ENCODE assay signal across 9 cellular contexts in the genomic region with DNA sequence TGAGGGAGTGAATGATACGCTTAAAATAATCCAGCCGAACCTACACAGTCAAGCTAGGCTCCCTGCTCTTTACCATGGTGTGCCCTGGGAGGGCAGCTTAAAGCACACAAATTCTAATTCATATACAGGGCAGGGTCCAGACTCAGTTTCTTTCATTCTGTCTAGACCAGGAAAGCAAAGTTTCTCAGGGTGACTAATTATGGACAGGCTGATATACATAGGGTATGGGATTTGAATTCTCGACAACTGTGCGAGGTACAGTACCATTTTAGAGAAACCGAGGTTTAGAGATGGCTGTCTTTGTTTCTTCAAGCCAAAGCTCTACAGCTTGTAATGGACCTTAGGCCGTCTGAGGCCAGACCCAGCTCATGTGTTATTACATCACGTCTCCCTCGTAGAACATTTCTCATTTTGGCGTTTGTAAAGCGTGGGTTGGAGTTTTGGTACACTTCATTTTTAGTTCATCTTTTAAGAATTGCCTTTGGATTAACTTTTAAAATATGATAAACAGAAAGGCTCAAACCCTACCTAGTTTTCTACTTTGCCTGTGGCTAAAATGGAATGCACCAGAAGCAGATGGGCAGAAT. TPM values are rescaled to one million over a fixed set of nuclear protein-coding genes. Genes with fewer than 3 reads are reported as not detected.
DNase-seq lines count a peak whose midpoint lies in the region; ATAC-seq lines count a peak whose summit lies in the region.
"Had no signal": no experiment of that assay in that cellular context is flagged by ENCODE, and none has a peak within 500 bp of the region (broad histone marks: within the 10 kb centered on the region; RNA-seq: fewer than 3 reads in every experiment).

No MANE protein-coding gene starts in this region.

- H3K36me3 Mint-ChIP-seq in activated T-helper 2 cell treated with anti-CD3 and anti-CD28 coated beads, Interferon-gamma antibody, Interleukin-2, Interleukin-4, amounts not matched to agents 10 μg/mL and 5 μg/mL and 100 μg/mL, durations not matched to agents 14 hours and 24 hours and 36 hours (ENCODE audit: low read depth) = peaks cover 72% of the 10 kb centered on the region
- H3K36me3 Mint-ChIP-seq in stimulated activated naive B cell treated with anti-CD40 and anti-IgM and Interleukin-4, amounts not matched to agents 10 μg/mL and 1 μg/mL and 100 μg/mL, for 72 hours = peaks cover 42 to 70% of the 10 kb centered on the region in 2 donors

- peak; percentile 33 for DNase-seq in SKM-1 treated with dmso at 0.1 percent for 144 hours (lab: John Stamatoyannopoulos, UW; ENCODE audit: unreplicated experiment)
- no peak for DNase-seq in SKM-1 (lab: John Stamatoyannopoulos, UW; ENCODE audit: unreplicated experiment)
- DNase-seq in activated T-helper 2 cell treated with anti-CD3 and anti-CD28 coated beads, Interferon-gamma antibody, Interleukin-2, Interleukin-4, amounts not matched to agents 10 μg/mL and 5 μg/mL and 100 μg/mL, durations not matched to agents 14 hours and 24 hours and 36 hours (ENCODE audit: low spot score) = no peak
- DNase-seq in iris pigment epithelial cell (ENCODE audit: low read depth) = peak; percentile 84
- DNase-seq in stimulated activated naive B cell treated with anti-CD40 and anti-IgM and Interleukin-4, amounts not matched to agents 10 μg/mL and 1 μg/mL and 100 μg/mL, for 72 hours = no peak
- no peak for DNase-seq in middle frontal gyrus (ENCODE audit: extremely low spot score, low spot score)
- no peak for DNase-seq in activated effector memory CD4-positive, alpha-beta T cell treated with anti-CD3 and anti-CD28 coated beads, Interleukin-2, amount 50 U/mL, for 16 hours

- ATAC-seq in stimulated activated naive B cell treated with anti-CD40 and anti-IgM and Interleukin-4, amounts not matched to agents 10 μg/mL and 1 μg/mL and 100 μg/mL, for 72 hours (replicated peaks) = no peak
- ATAC-seq in GM19023 (IDR thresholded peaks at IDR 0.05; ENCODE audit: unreplicated experiment) = no peak
- ATAC-seq: A549 had no signal

- no peaks in the 10 kb centered on the region for H3K9me3 Mint-ChIP-seq in activated T-helper 2 cell treated with anti-CD3 and anti-CD28 coated beads, Interferon-gamma antibody, Interleukin-2, Interleukin-4, amounts not matched to agents 10 μg/mL and 5 μg/mL and 100 μg/mL, durations not matched to agents 14 hours and 24 hours and 36 hours
- no peaks in the 10 kb centered on the region for H3K9me3 Mint-ChIP-seq in stimulated activated naive B cell treated with anti-CD40 and anti-IgM and Interleukin-4, amounts not matched to agents 10 μg/mL and 1 μg/mL and 100 μg/mL, for 72 hours

- H3K27me3 Mint-ChIP-seq in activated T-helper 2 cell treated with anti-CD3 and anti-CD28 coated beads, Interferon-gamma antibody, Interleukin-2, Interleukin-4, amounts not matched to agents 10 μg/mL and 5 μg/mL and 100 μg/mL, durations not matched to agents 14 hours and 24 hours and 36 hours (ENCODE audit: low read depth) = no peaks in the 10 kb centered on the region
- no peaks in the 10 kb centered on the region for H3K27me3 Mint-ChIP-seq in stimulated activated naive B cell treated with anti-CD40 and anti-IgM and Interleukin-4, amounts not matched to agents 10 μg/mL and 1 μg/mL and 100 μg/mL, for 72 hours

- peak overlapping the region; percentile 96 for H3K27ac Mint-ChIP-seq in activated T-helper 2 cell treated with anti-CD3 and anti-CD28 coated beads, Interferon-gamma antibody, Interleukin-2, Interleukin-4, amounts not matched to agents 10 μg/mL and 5 μg/mL and 100 μg/mL, durations not matched to agents 14 hours and 24 hours and 36 hours
- H3K27ac Mint-ChIP-seq in stimulated activated naive B cell treated with anti-CD40 and anti-IgM and Interleukin-4, amounts not matched to agents 10 μg/mL and 1 μg/mL and 100 μg/mL, for 72 hours = peak overlapping the region; percentile 97

- peaks cover 50% of the 10 kb centered on the region for H3K4me1 Mint-ChIP-seq in activated T-helper 2 cell treated with anti-CD3 and anti-CD28 coated beads, Interferon-gamma antibody, Interleukin-2, Interleukin-4, amounts not matched to agents 10 μg/mL and 5 μg/mL and 100 μg/mL, durations not matched to agents 14 hours and 24 hours and 36 hours (ENCODE audit: low read depth)
- H3K4me1 Mint-ChIP-seq in stimulated activated naive B cell treated with anti-CD40 and anti-IgM and Interleukin-4, amounts not matched to agents 10 μg/mL and 1 μg/mL and 100 μg/mL, for 72 hours = peaks cover 18 to 62% of the 10 kb centered on the region in 2 donors

- H3K4me3 Mint-ChIP-seq in activated T-helper 2 cell treated with anti-CD3 and anti-CD28 coated beads, Interferon-gamma antibody, Interleukin-2, Interleukin-4, amounts not matched to agents 10 μg/mL and 5 μg/mL and 100 μg/mL, durations not matched to agents 14 hours and 24 hours and 36 hours (ENCODE audit: low read depth) = peak overlapping the region; percentile 99
- peak overlapping the region; percentile 97 to 98 for H3K4me3 Mint-ChIP-seq in stimulated activated naive B cell treated with anti-CD40 and anti-IgM and Interleukin-4, amounts not matched to agents 10 μg/mL and 1 μg/mL and 100 μg/mL, for 72 hours

- intact Hi-C loops in activated T-helper 2 cell treated with anti-CD3 and anti-CD28 coated beads, Interferon-gamma antibody, Interleukin-2, Interleukin-4, amounts not matched to agents 10 μg/mL and 5 μg/mL and 100 μg/mL, durations not matched to agents 14 hours and 24 hours and 36 hours (cut with micrococcal nuclease) = loop anchor here (2.0 kb wide), 1 partner anchor 1474 kb away; no protein-coding TSS in a partner anchor

RNA-seq across cellular contexts. Expression of a gene that starts 2.8 kb away (rescaled TPM):
- 30.4 and 33.7 TPM in 2 replicates for total RNA-seq in activated T-helper 2 cell treated with anti-CD3 and anti-CD28 coated beads, Interferon-gamma antibody, Interleukin-2, Interleukin-4, amounts not matched to agents 10 μg/mL and 5 μg/mL and 100 μg/mL, durations not matched to agents 14 hours and 24 hours and 36 hours

Comparison
In these comparisons a context has a peak if more than half of its experiments do, and no peak if none do; other contexts are left out.
1. DNase-seq: peak in SKM-1 treated with dmso at 0.1 percent for 144 hours (single experiment) and iris pigment epithelial cell (single experiment); none in SKM-1 (single experiment), activated T-helper 2 cell treated with anti-CD3 and anti-CD28 coated beads, Interferon-gamma antibody, Interleukin-2, Interleukin-4, amounts not matched to agents 10 μg/mL and 5 μg/mL and 100 μg/mL, durations not matched to agents 14 hours and 24 hours and 36 hours (single experiment), stimulated activated naive B cell treated with anti-CD40 and anti-IgM and Interleukin-4, amounts not matched to agents 10 μg/mL and 1 μg/mL and 100 μg/mL, for 72 hours (single experiment), middle frontal gyrus (single experiment) and activated effector memory CD4-positive, alpha-beta T cell treated with anti-CD3 and anti-CD28 coated beads, Interleukin-2, amount 50 U/mL, for 16 hours (single experiment).